Comparison of ENCODE assay signal across 8 cellular contexts in genomic region chr6:97586344-97586743, GRCh38.
A peak's percentile ranks its signal among the peaks of the same experiment; 100 is the strongest.
DNase-seq lines count a peak whose midpoint lies in the region; ATAC-seq and TF ChIP-seq lines count a peak whose summit lies in the region.

No MANE protein-coding gene starts in this region.

- in situ Hi-C loops in G401 (cut with HindIII; ENCODE audit: low sequenced_read_pairs), result no loop called here

- no peak overlapping the region for H3K27ac ChIP-seq in endodermal cell (ENCODE audit: low read depth, low read length)

- no peaks in the 10 kb centered on the region for H3K36me3 Mint-ChIP-seq in endodermal cell (ENCODE audit: low read depth)

- H3K27ac Mint-ChIP-seq in endodermal cell, result no peak overlapping the region

- DNase-seq in 8988T (peak; percentile 2), NB4 (ENCODE audit: low read depth) (peak; percentile 35), endodermal cell (peak; percentile 58), NCI-H1436 treated with DMSO at 0.1 percent for 48 hours (lab: John Stamatoyannopoulos, UW) (no peak), foreskin melanocyte (no peak), G401 (ENCODE audit: low spot score) (no peak)
- no peak for DNase-seq in stimulated activated CD4-positive, alpha-beta T cell treated with anti-CD3 and anti-CD28 coated beads, Interleukin-12 subunit alpha, Interleukin-12 subunit beta, amount 100 ng/mL, for 4 hours

- peaks cover 3% of the 10 kb centered on the region for H3K9me3 ChIP-seq in endodermal cell (ENCODE audit: control insufficient read depth, low read length)

- no peaks in the 10 kb centered on the region for H3K4me1 ChIP-seq in endodermal cell (ENCODE audit: control insufficient read depth, insufficient read depth, low read length)

- H3K27me3 Mint-ChIP-seq in endodermal cell (ENCODE audit: insufficient read depth), result peaks cover 53% of the 10 kb centered on the region

- ATAC-seq in GM18511 (IDR thresholded peaks at IDR 0.05; ENCODE audit: unreplicated experiment), result peak; percentile 60

- H3K9ac ChIP-seq in endodermal cell (ENCODE audit: extremely low read depth, low read length, poor library complexity, severe bottlenecking), result no peak overlapping the region

- TF ChIP-seq CTCF in NB4 (IDR thresholded peaks at IDR 0.05; ENCODE audit: low read depth, low read length), result no peak
- TF ChIP-seq CTCF in endodermal cell (conservative IDR thresholded peaks at IDR 0.05), result peak; percentile 72

- TF ChIP-seq POLR2A in NB4 (IDR thresholded peaks at IDR 0.05; ENCODE audit: extremely low read depth, insufficient read length), result no peak

- H3K9me3 Mint-ChIP-seq in endodermal cell, result peaks cover 3% of the 10 kb centered on the region

- H3K4me1 Mint-ChIP-seq in endodermal cell, result no peaks in the 10 kb centered on the region

- H3K4me3 ChIP-seq in NB4 (ENCODE audit: low read depth, low read length) (no peak overlapping the region), endodermal cell (ENCODE audit: low read length) (no peak overlapping the region)

- H3K36me3 ChIP-seq in endodermal cell (ENCODE audit: control insufficient read depth, insufficient read depth, low read length), result no peaks in the 10 kb centered on the region

- H3K4me3 Mint-ChIP-seq in endodermal cell, result no peak overlapping the region

- peaks cover 5% of the 10 kb centered on the region for H3K27me3 ChIP-seq in endodermal cell (ENCODE audit: control insufficient read depth, insufficient read depth, low read length, poor library complexity, severe bottlenecking)

Comparison
In these comparisons a context has a peak if more than half of its experiments do, and no peak if none do; other contexts are left out.
1. DNase-seq: peak in 8988T (single experiment), NB4 (single experiment) and endodermal cell (single experiment); none in NCI-H1436 treated with DMSO at 0.1 percent for 48 hours (single experiment), stimulated activated CD4-positive, alpha-beta T cell treated with anti-CD3 and anti-CD28 coated beads, Interleukin-12 subunit alpha, Interleukin-12 subunit beta, amount 100 ng/mL, for 4 hours (single experiment), foreskin melanocyte (single experiment) and G401 (single experiment).